13 cellular contexts compared by ENCODE assay signal in the genomic region with DNA sequence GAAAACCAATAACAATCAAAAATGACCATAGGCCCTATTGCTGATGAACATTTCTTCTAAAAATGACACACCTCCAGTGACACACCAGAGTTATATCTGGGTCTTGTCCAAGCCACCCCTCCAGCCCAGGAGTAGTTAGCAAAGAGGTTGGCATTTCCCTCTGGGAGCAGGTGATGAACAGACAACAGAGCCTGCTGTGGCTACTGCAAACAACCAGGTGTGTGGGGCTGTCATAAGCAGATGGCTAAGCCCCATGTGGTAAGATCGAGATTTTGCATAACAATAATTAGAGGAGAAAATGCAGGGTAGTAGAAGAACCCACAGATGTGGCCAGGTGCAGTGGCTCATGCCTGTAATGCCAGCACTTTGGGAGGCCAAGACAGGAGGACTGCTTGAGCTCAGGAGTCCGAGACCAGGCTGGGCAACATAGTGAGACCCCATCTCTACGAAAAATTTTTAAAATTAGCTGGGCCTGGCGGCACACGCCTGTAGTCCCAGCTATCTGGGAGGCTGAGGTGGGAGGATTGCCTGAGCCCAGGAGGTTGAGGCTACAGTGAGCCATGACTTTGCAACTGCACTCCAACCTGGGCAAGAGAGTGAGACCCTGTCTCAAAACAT. TPM values are rescaled to one million over a fixed set of nuclear protein-coding genes. Genes with fewer than 3 reads are reported as not detected.
DNase-seq lines count a peak whose midpoint lies in the region; ATAC-seq and TF ChIP-seq lines count a peak whose summit lies in the region.
"Had no signal": no experiment of that assay in that cellular context is flagged by ENCODE, and none has a peak within 500 bp of the region (broad histone marks: within the 10 kb centered on the region; RNA-seq: fewer than 3 reads in every experiment).

No MANE protein-coding gene starts in this region.

- no peak overlapping the region for H3K27ac ChIP-seq in epithelial cell of prostate

- DNase-seq in A172 (ENCODE audit: low spot score) (peak; percentile 25), NCI-H526 (lab: John Stamatoyannopoulos, UW) (peak; percentile 48 to 70), epithelial cell of prostate (ENCODE audit: low read depth, low spot score) (peak; percentile 51), activated gamma-delta T cell (lab: John Stamatoyannopoulos, UW) (no peak)
- no peak for DNase-seq in effector CD8-positive, alpha-beta T cell (lab: John Stamatoyannopoulos, UW)
- DNase-seq: C1 segment of cervical spinal cord; caudate nucleus; nucleus accumbens; stimulated activated CD4-positive, alpha-beta T cell treated with anti-CD3 and anti-CD28 coated beads, Interleukin-15, amount 100 ng/mL, for 24 hours had no signal

- no peak for ATAC-seq in HG03460 (IDR thresholded peaks at IDR 0.05; ENCODE audit: unreplicated experiment)
- no peak for ATAC-seq in GM18870 (IDR thresholded peaks at IDR 0.05; ENCODE audit: unreplicated experiment)

- TF ChIP-seq CTCF in GM12872 (IDR thresholded peaks at IDR 0.05; ENCODE audit: insufficient read depth, low read depth, low read length): 0 out of 3 replicates have a peak, but pooled peaks have one; percentile 6

RNA-seq across cellular contexts. Expression of gene XRCC1, which starts 5.0 kb away (rescaled TPM):
- 53.9 and 57.1 TPM in 2 replicates for total RNA-seq in A172 (2014; rRNA removed; shearing (Covaris generic))

RNA-seq across cellular contexts. Expression of gene PINLYP, which starts 5.3 kb away (rescaled TPM):
- 0.38 TPM in 1 of 2 replicates, not detected in the other for total RNA-seq in A172 (2014; rRNA removed; shearing (Covaris generic))

RNA-seq across cellular contexts. Expression of gene IRGQ, which starts 25.7 kb away (rescaled TPM):
- total RNA-seq in A172 (2014; rRNA removed; shearing (Covaris generic)): 22.0 and 37.2 TPM in 2 replicates

RNA-seq across cellular contexts. Expression of gene ZNF576, which starts 26.1 kb away (rescaled TPM):
- total RNA-seq in A172 (2014; rRNA removed; shearing (Covaris generic)): 15.8 and 22.5 TPM in 2 replicates

RNA-seq across cellular contexts. Expression of gene ZNF575, which starts 37.3 kb away (rescaled TPM):
- 0.62 TPM in 1 of 2 replicates, not detected in the other for total RNA-seq in A172 (2014; rRNA removed; shearing (Covaris generic))
- total RNA-seq: kidney epithelial cell had no signal

Comparison
In these comparisons a context has a peak if more than half of its experiments do, and no peak if none do; other contexts are left out.
1. DNase-seq: peak in A172 (single experiment), NCI-H526 (2 of 2) and epithelial cell of prostate (single experiment); none in effector CD8-positive, alpha-beta T cell (single experiment) and activated gamma-delta T cell (single experiment).